In the genomic region with DNA sequence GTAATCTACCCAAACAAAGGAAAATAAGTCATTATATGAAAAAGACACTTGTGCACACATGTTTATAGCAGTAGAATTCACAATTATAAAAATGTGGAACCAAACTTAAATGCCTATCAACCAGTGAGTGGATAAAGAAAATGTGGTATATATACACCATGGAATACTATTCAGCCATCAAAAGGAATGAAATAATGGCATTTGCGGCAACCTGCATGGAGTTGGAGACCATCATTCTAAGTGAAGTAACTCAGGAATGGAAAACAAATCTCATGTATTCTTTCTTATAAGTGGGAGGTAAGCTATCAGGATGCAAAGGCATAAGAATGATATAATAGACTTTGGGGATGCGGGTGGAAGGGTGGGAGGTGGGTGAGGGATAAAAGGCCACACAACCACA, we compare ENCODE assay signal across 31 cellular contexts.
"Had no signal": no experiment of that assay in that cellular context is flagged by ENCODE, and none has a peak within 500 bp of the region (broad histone marks: within the 10 kb centered on the region; RNA-seq: fewer than 3 reads in every experiment).

No MANE protein-coding gene starts in this region.

- H3K4me3 ChIP-seq: neural progenitor cell, ovary, psoas muscle, right lobe of liver, sigmoid colon, spleen, suprapubic skin, testis, tibial artery, transverse colon, upper lobe of right lung, uterus had no signal

- H3K9me3 ChIP-seq: ovary, right lobe of liver, sigmoid colon, testis, upper lobe of right lung, uterus had no signal

- H3K36me3 ChIP-seq: ovary, uterus had no signal

- H3K4me3 Mint-ChIP-seq: natural killer cell; nephron; neural progenitor cell; stimulated activated memory B cell treated with anti-CD40 and anti-IgM and Interleukin-4, amounts not matched to agents 10 μg/mL and 1 μg/mL and 100 μg/mL, for 72 hours; stimulated activated naive CD8-positive, alpha-beta T cell treated with anti-CD3 and anti-CD28 coated beads, Interleukin-15, amount 100 ng/mL, for 72 hours; type B pancreatic cell had no signal

- DNase-seq: natural killer cell; occipital lobe; ovary; posterior cingulate gyrus; psoas muscle; right cardiac atrium; right lobe of liver; sigmoid colon; small intestine; spleen; stimulated activated CD4-positive, alpha-beta T cell treated with anti-CD3 and anti-CD28 coated beads, Interleukin-12 subunit alpha, Interleukin-12 subunit beta, amount 100 ng/mL, for 4 hours; stimulated activated CD4-positive, alpha-beta T cell treated with anti-CD3 and anti-CD28 coated beads, Interleukin-1b, Interleukin-23, amount 100 ng/mL, for 48 hours; stimulated activated CD4-positive, alpha-beta T cell treated with anti-CD3 and anti-CD28 coated beads, Interleukin-4, amount 100 ng/mL, for 1 hour; stimulated activated CD4-positive, alpha-beta T cell treated with anti-CD3 and anti-CD28 coated beads, Interleukin-4, amount 100 ng/mL, for 4 hours; stimulated activated CD8-positive, alpha-beta memory T cell treated with anti-CD3 and anti-CD28 coated beads, Interleukin-4, amount 100 ng/mL, for 48 hours; stimulated activated naive CD4-positive, alpha-beta T cell; stimulated activated naive CD8-positive, alpha-beta T cell treated with anti-CD3 and anti-CD28 coated beads, Interleukin-15, amount 100 ng/mL, for 72 hours; stimulated activated naive CD8-positive, alpha-beta T cell treated with anti-CD3 and anti-CD28 coated beads, Interleukin-15, Interleukin-2, amounts not matched to agents 100 U/mL and 50 U/mL, for 24 hours; substantia nigra; testis; tibial artery; transverse colon; upper lobe of right lung; uterus had no signal

- H3K9ac ChIP-seq: neural progenitor cell, parathyroid adenoma had no signal

- H3K27ac Mint-ChIP-seq: natural killer cell; nephron; neural progenitor cell; progenitor cell of endocrine pancreas; stimulated activated memory B cell treated with anti-CD40 and anti-IgM and Interleukin-4, amounts not matched to agents 10 μg/mL and 1 μg/mL and 100 μg/mL, for 72 hours; stimulated activated naive CD8-positive, alpha-beta T cell treated with anti-CD3 and anti-CD28 coated beads, Interleukin-15, amount 100 ng/mL, for 72 hours; type B pancreatic cell had no signal

- H3K4me1 ChIP-seq: neural progenitor cell, parathyroid adenoma, psoas muscle, right lobe of liver, sigmoid colon, spleen, testis, tibial artery, transverse colon, upper lobe of right lung, uterus had no signal

- ATAC-seq: natural killer cell; psoas muscle; right cardiac atrium; right lobe of liver; stimulated activated memory B cell treated with anti-CD40 and anti-IgM and Interleukin-4, amounts not matched to agents 10 μg/mL and 1 μg/mL and 100 μg/mL, for 72 hours; stimulated activated naive CD8-positive, alpha-beta T cell treated with anti-CD3 and anti-CD28 coated beads, Interleukin-15, amount 100 ng/mL, for 72 hours; stimulated activated naive CD8-positive, alpha-beta T cell treated with anti-CD3 and anti-CD28 coated beads, Interleukin-15, Interleukin-2, amounts not matched to agents 100 U/mL and 50 U/mL, for 24 hours; upper lobe of right lung had no signal

- H3K27ac ChIP-seq: neural progenitor cell, ovary, parathyroid adenoma, psoas muscle, right lobe of liver, sigmoid colon, spleen, suprapubic skin, testis, tibial artery, transverse colon, upper lobe of right lung, uterus had no signal

- H3K27me3 ChIP-seq: neural progenitor cell, ovary, right lobe of liver, sigmoid colon, spleen, suprapubic skin, testis, tibial artery, transverse colon, upper lobe of right lung, uterus had no signal

- H3K27me3 Mint-ChIP-seq: progenitor cell of endocrine pancreas; stimulated activated memory B cell treated with anti-CD40 and anti-IgM and Interleukin-4, amounts not matched to agents 10 μg/mL and 1 μg/mL and 100 μg/mL, for 72 hours; stimulated activated naive CD8-positive, alpha-beta T cell treated with anti-CD3 and anti-CD28 coated beads, Interleukin-15, amount 100 ng/mL, for 72 hours; type B pancreatic cell had no signal

- H3K4me1 Mint-ChIP-seq: natural killer cell; nephron; neural progenitor cell; stimulated activated memory B cell treated with anti-CD40 and anti-IgM and Interleukin-4, amounts not matched to agents 10 μg/mL and 1 μg/mL and 100 μg/mL, for 72 hours; stimulated activated naive CD8-positive, alpha-beta T cell treated with anti-CD3 and anti-CD28 coated beads, Interleukin-15, amount 100 ng/mL, for 72 hours had no signal

- H3K9me3 Mint-ChIP-seq: stimulated activated memory B cell treated with anti-CD40 and anti-IgM and Interleukin-4, amounts not matched to agents 10 μg/mL and 1 μg/mL and 100 μg/mL, for 72 hours; type B pancreatic cell had no signal

- H3K4me2 ChIP-seq: neural progenitor cell had no signal
